In the genomic region with DNA sequence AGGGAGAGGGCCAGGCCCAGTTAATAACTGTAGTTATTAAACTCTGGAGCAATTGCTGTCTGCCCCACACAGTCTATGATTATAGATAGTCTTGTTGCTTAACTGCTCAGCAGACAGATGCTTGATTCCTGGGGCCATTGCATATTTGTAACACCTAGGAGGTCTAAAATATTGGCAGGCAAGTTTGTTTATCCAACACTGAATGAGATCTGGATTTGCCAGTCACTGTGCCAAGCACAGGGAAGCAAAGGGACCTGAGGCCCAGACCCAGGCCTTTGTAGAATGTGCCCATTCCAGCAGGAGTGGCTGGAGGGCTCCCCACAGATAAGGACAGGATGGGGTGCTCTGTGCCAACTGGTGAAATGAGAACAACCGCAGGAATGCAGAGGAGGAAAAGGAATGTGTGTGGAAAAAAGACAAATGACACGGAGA, we compare ENCODE assay signal across 16 cellular contexts. TPM values are rescaled to one million over a fixed set of nuclear protein-coding genes. Genes with fewer than 3 reads are reported as not detected.
DNase-seq lines count a peak whose midpoint lies in the region; ATAC-seq and TF ChIP-seq lines count a peak whose summit lies in the region.
"Had no signal": no experiment of that assay in that cellular context is flagged by ENCODE, and none has a peak within 500 bp of the region (broad histone marks: within the 10 kb centered on the region; RNA-seq: fewer than 3 reads in every experiment).

No MANE protein-coding gene starts in this region.

- no peak overlapping the region for H4K8ac ChIP-seq in neuronal stem cell (ENCODE audit: low read depth, low read length)

- no peaks in the 10 kb centered on the region for H3K79me1 ChIP-seq in neuronal stem cell (ENCODE audit: low read depth, low read length)

- intact Hi-C loops in esophagus muscularis mucosa (cut with DNase I), result loop anchor here (5.0 kb wide), 2 partner anchors 96 to 181 kb away; partner anchors contain the start of gene VSX1
- intact Hi-C loops in thyroid gland (cut with DNase I), result loop anchor here (2.0 to 5.0 kb wide), 2 partner anchors 116 to 183 kb away; no protein-coding TSS in a partner anchor

- H3K4me1 Mint-ChIP-seq in activated T-cell treated with anti-CD3 and anti-CD28 coated beads, Interleukin-2, amount 50 U/mL, for 72 hours (ENCODE audit: low read depth), result peaks cover 9% of the 10 kb centered on the region
- H3K4me1 Mint-ChIP-seq: activated CD4-positive, alpha-beta memory T cell treated with anti-CD3 and anti-CD28 coated beads, Interleukin-2, amount 10 ng/mL, durations not matched to agents 7 days and 5 days; neural crest cell had no signal

- no peak overlapping the region for H4K91ac ChIP-seq in neuronal stem cell (ENCODE audit: low read depth, low read length, poor library complexity)

- no peak for ATAC-seq in activated T-cell treated with anti-CD3 and anti-CD28 coated beads, Interleukin-2, amount 50 U/mL, for 72 hours (replicated peaks in 1 of 2)

- H2BK15ac ChIP-seq in neuronal stem cell (ENCODE audit: low read length), result no peak overlapping the region

- H3K36me3 ChIP-seq in esophagus muscularis mucosa (no peaks in the 10 kb centered on the region), thyroid gland (no peaks in the 10 kb centered on the region), neuronal stem cell (replicated peaks in 1 of 2; ENCODE audit: control insufficient read depth in 2 of 2, insufficient read depth in 2 of 2, low read length in 2 of 2) (no peaks in the 10 kb centered on the region)
- H3K36me3 ChIP-seq: cardiac muscle cell, heart left ventricle, thoracic aorta had no signal

- no peak overlapping the region for H3K4me3 Mint-ChIP-seq in activated T-cell treated with anti-CD3 and anti-CD28 coated beads, Interleukin-2, amount 50 U/mL, for 72 hours
- H3K4me3 Mint-ChIP-seq: activated CD4-positive, alpha-beta memory T cell treated with anti-CD3 and anti-CD28 coated beads, Interleukin-2, amount 10 ng/mL, durations not matched to agents 7 days and 5 days; neural crest cell; T-helper 2 cell treated with Interferon-gamma antibody and Interleukin-4, amounts not matched to agents 5 μg/mL and 100 μg/mL, for 36 hours had no signal

- H3K9ac ChIP-seq in neuronal stem cell (ENCODE audit: low read depth, low read length, poor library complexity), result no peak overlapping the region
- H3K9ac ChIP-seq: KMS-11 had no signal

- H2BK12ac ChIP-seq in neuronal stem cell (ENCODE audit: low read length), result no peak overlapping the region

- H3K9me3 Mint-ChIP-seq in activated T-cell treated with anti-CD3 and anti-CD28 coated beads, Interleukin-2, amount 50 U/mL, for 72 hours, result no peaks in the 10 kb centered on the region
- H3K9me3 Mint-ChIP-seq: activated CD4-positive, alpha-beta memory T cell treated with anti-CD3 and anti-CD28 coated beads, Interleukin-2, amount 10 ng/mL, durations not matched to agents 7 days and 5 days; T-helper 2 cell treated with Interferon-gamma antibody and Interleukin-4, amounts not matched to agents 5 μg/mL and 100 μg/mL, for 36 hours had no signal

- TF ChIP-seq CTCF in RWPE1 (conservative IDR thresholded peaks at IDR 0.05; ENCODE audit: low read depth), result no peak
- TF ChIP-seq CTCF in esophagus muscularis mucosa (IDR thresholded peaks at IDR 0.05), result no peak
- TF ChIP-seq CTCF in thyroid gland (IDR thresholded peaks at IDR 0.05), result peak in 1 of 6 experiments; percentile 9

- peaks cover 0 to 3% of the 10 kb centered on the region in 2 donors for H3K36me3 Mint-ChIP-seq in activated T-cell treated with anti-CD3 and anti-CD28 coated beads, Interleukin-2, amount 50 U/mL, for 72 hours (ENCODE audit: insufficient read depth in 2 of 2)

- TF ChIP-seq POLR2A in esophagus muscularis mucosa (IDR thresholded peaks at IDR 0.05; ENCODE audit: low read depth) (no peak), thyroid gland (IDR thresholded peaks at IDR 0.05) (no peak)

- no peak overlapping the region for H2AK5ac ChIP-seq in neuronal stem cell (ENCODE audit: low read depth, low read length)

- H3K27ac Mint-ChIP-seq in activated T-cell treated with anti-CD3 and anti-CD28 coated beads, Interleukin-2, amount 50 U/mL, for 72 hours, result no peak overlapping the region
- H3K27ac Mint-ChIP-seq: activated CD4-positive, alpha-beta memory T cell treated with anti-CD3 and anti-CD28 coated beads, Interleukin-2, amount 10 ng/mL, durations not matched to agents 7 days and 5 days; T-helper 2 cell treated with Interferon-gamma antibody and Interleukin-4, amounts not matched to agents 5 μg/mL and 100 μg/mL, for 36 hours had no signal

- H3K27ac ChIP-seq in RWPE1 (peak overlapping the region; percentile 89), esophagus muscularis mucosa (replicated peaks in 1 of 4) (peak overlapping the region in 3 of 4 donors; percentile 11 to 74 (median 33)), thyroid gland (peak overlapping the region; percentile 30 to 56 (median 54)), neuronal stem cell (replicated peaks; ENCODE audit: low read length) (no peak overlapping the region)
- H3K27ac ChIP-seq: cardiac muscle cell, heart left ventricle, KMS-11, thoracic aorta had no signal

- DNase-seq in NCI-H2196 (lab: John Stamatoyannopoulos, UW; ENCODE audit: unreplicated experiment) (peak; percentile 33), NCI-H2196 treated with DMSO at 0.1 percent for 48 hours (lab: John Stamatoyannopoulos, UW; ENCODE audit: unreplicated experiment) (no peak), RWPE1 (ENCODE audit: low spot score) (peak; percentile 68), esophagus muscularis mucosa (ENCODE audit: extremely low spot score) (no peak), thyroid gland (peak; percentile 75 to 81), NCI-H2107 (lab: John Stamatoyannopoulos, UW) (no peak), neuronal stem cell (ENCODE audit: low spot score) (no peak)
- DNase-seq in activated T-cell treated with anti-CD3 and anti-CD28 coated beads, Interleukin-2, amount 50 U/mL, for 72 hours, result no peak
- DNase-seq: activated CD4-positive, alpha-beta memory T cell treated with anti-CD3 and anti-CD28 coated beads, Interleukin-2, amount 10 ng/mL, durations not matched to agents 7 days and 5 days; activated effector memory CD4-positive, alpha-beta T cell treated with Interleukin-2 at 50 U/mL for 16 hours; heart left ventricle had no signal

- no peak overlapping the region for H3K18ac ChIP-seq in neuronal stem cell (ENCODE audit: low read length)

- H3K9me3 ChIP-seq in esophagus muscularis mucosa, result peaks cover 0 to 5% (median under 1%) of the 10 kb centered on the region in 4 donors
- no peaks in the 10 kb centered on the region for H3K9me3 ChIP-seq in thyroid gland
- peaks cover 0 to 5% of the 10 kb centered on the region in 2 donors for H3K9me3 ChIP-seq in neuronal stem cell (replicated peaks in 1 of 2; ENCODE audit: control insufficient read depth in 2 of 2, insufficient read depth in 1 of 2, low read depth in 1 of 2, low read length in 2 of 2)
- H3K9me3 ChIP-seq: thoracic aorta had no signal

- no peak overlapping the region for H3K4ac ChIP-seq in neuronal stem cell (ENCODE audit: low read length)

- H2BK5ac ChIP-seq in neuronal stem cell (ENCODE audit: low read length), result no peak overlapping the region

- no peak overlapping the region for H3K23ac ChIP-seq in neuronal stem cell (ENCODE audit: low read depth, low read length, poor library complexity)

- H3K4me1 ChIP-seq in esophagus muscularis mucosa (peaks cover 6 to 21% (median 20%) of the 10 kb centered on the region in 4 donors), thyroid gland (peaks cover 7 to 18% of the 10 kb centered on the region in 2 donors), neuronal stem cell (ENCODE audit: control insufficient read depth in 2 of 2, insufficient read depth in 1 of 2, low read depth in 1 of 2, low read length in 2 of 2) (no peaks in the 10 kb centered on the region)

- 79% methylated on average over 2 of the region's 2 CpGs for WGBS in esophagus muscularis mucosa
- 29 to 49% methylated on average over 2 of the region's 2 CpGs for WGBS in thyroid gland, 2 donors
- WGBS in neuronal stem cell (ENCODE audit: extremely low coverage in 2 of 2, insufficient read length in 2 of 2, insufficient replicate concordance in 1 of 2), 2 donors, result no CpG with 5 or more reads among the region's 2 CpGs

- H3K4me3 ChIP-seq in esophagus muscularis mucosa (no peak overlapping the region), thyroid gland (replicated peaks in 1 of 3) (no peak overlapping the region), neuronal stem cell (ENCODE audit: low read length in 2 of 2) (no peak overlapping the region)
- H3K4me3 ChIP-seq: cardiac muscle cell, heart left ventricle, thoracic aorta had no signal

- POLR2A ChIA-PET in RWPE1 (lab: Yijun Ruan, JAX; ENCODE audit: low non-redundant PET), result no interaction called here

- CTCF ChIA-PET in RWPE1 (lab: Yijun Ruan, JAX), result interaction anchor here (1.0 kb wide), 1 partner anchor 184 kb away, joined by 5 read pairs; no protein-coding TSS in a partner anchor

- TF ChIP-seq EP300 in esophagus muscularis mucosa (IDR thresholded peaks at IDR 0.05), result no peak

- H3K4me2 ChIP-seq in neuronal stem cell (ENCODE audit: insufficient read depth, low read length, poor library complexity, severe bottlenecking), result no peak overlapping the region
- H3K4me2 ChIP-seq: KMS-11 had no signal

- H2BK120ac ChIP-seq in neuronal stem cell (ENCODE audit: low read depth, low read length), result no peak overlapping the region

- H2AFZ ChIP-seq in neuronal stem cell (ENCODE audit: low read length), result no peak overlapping the region

- no peak overlapping the region for H3K14ac ChIP-seq in neuronal stem cell (ENCODE audit: low read length)

- H3K27me3 Mint-ChIP-seq in activated T-cell treated with anti-CD3 and anti-CD28 coated beads, Interleukin-2, amount 50 U/mL, for 72 hours (ENCODE audit: low read depth), result no peaks in the 10 kb centered on the region

- no peaks in the 10 kb centered on the region for H3K27me3 ChIP-seq in esophagus muscularis mucosa
- no peaks in the 10 kb centered on the region for H3K27me3 ChIP-seq in thyroid gland
- peaks cover 0 to 3% (median 2%) of the 10 kb centered on the region in 3 experiments for H3K27me3 ChIP-seq in neuronal stem cell (ENCODE audit: control insufficient read depth in 3 of 3, insufficient read depth in 3 of 3, low read depth in 1 of 3, low read length in 3 of 3)
- H3K27me3 ChIP-seq: cardiac muscle cell, heart left ventricle had no signal

RNA-seq across cellular contexts. Expression of gene ENTPD6, which starts 17.6 kb away (rescaled TPM):
- total RNA-seq in esophagus muscularis mucosa (10 to 100 TPM; 39.0 to 44.1 (median 43.5) TPM), thyroid gland (10 to 100 TPM; 51.6 to 75.6 (median 64.9) TPM)
- total RNA-seq in activated T-cell treated with anti-CD3 and anti-CD28 coated beads, Interleukin-2, amount 50 U/mL, for 72 hours, result 10 to 100 TPM; 55.3 to 58.7 TPM
- polyA plus RNA-seq in neuronal stem cell (2013, experiment 1 of 2), result 50.6 TPM
- polyA plus RNA-seq in neuronal stem cell (2013, experiment 2 of 2), result 48.4 TPM

Comparison
In these comparisons a context has a peak if more than half of its experiments do, and no peak if none do; other contexts are left out.
1. DNase-seq: peak in NCI-H2196 (single experiment), RWPE1 (single experiment) and thyroid gland (2 of 2); none in NCI-H2196 treated with DMSO at 0.1 percent for 48 hours (single experiment), esophagus muscularis mucosa (single experiment), NCI-H2107 (single experiment), activated T-cell treated with anti-CD3 and anti-CD28 coated beads, Interleukin-2, amount 50 U/mL, for 72 hours (0 of 2) and neuronal stem cell (single experiment).